14 cellular contexts compared by ENCODE assay signal in genomic region chr16:7055443-7055842, GRCh38.
DNase-seq lines count a peak whose midpoint lies in the region; ATAC-seq and TF ChIP-seq lines count a peak whose summit lies in the region.
"Had no signal": no experiment of that assay in that cellular context is flagged by ENCODE, and none has a peak within 500 bp of the region (broad histone marks: within the 10 kb centered on the region; RNA-seq: fewer than 3 reads in every experiment).

No MANE protein-coding gene starts in this region.

- 50 to 55% methylated on average over 6 of the region's 6 CpGs for WGBS in testis, 2 donors
- 49 to 59% methylated on average over 6 of the region's 6 CpGs for WGBS in body of pancreas, 2 donors

- no peak for ATAC-seq in left lobe of liver
- ATAC-seq in body of pancreas: no peak
- ATAC-seq: A549, HCT116 had no signal

- peak; percentile 21 for DNase-seq in H4 (ENCODE audit: low spot score)
- DNase-seq in HT1080 (ENCODE audit: low read depth): peak; percentile 1
- DNase-seq in SK-N-DZ (ENCODE audit: low spot score): peak; percentile 19
- DNase-seq in testis: peak; percentile 34
- no peak for DNase-seq in left lobe of liver (ENCODE audit: low spot score)
- no peak for DNase-seq in body of pancreas
- DNase-seq: BE2C; CD4-positive, alpha-beta memory T cell; DMS79; GF-D8 had no signal

- TF ChIP-seq CTCF in testis (IDR thresholded peaks at IDR 0.05) (no peak), body of pancreas (IDR thresholded peaks at IDR 0.05) (no peak)

- H3K4me1 ChIP-seq in testis: no peaks in the 10 kb centered on the region
- no peaks in the 10 kb centered on the region for H3K4me1 ChIP-seq in body of pancreas
- H3K4me1 ChIP-seq: A549, BE2C had no signal

- TF ChIP-seq POLR2A in testis (IDR thresholded peaks at IDR 0.05) (no peak), body of pancreas (IDR thresholded peaks at IDR 0.05) (no peak)

- H3K9me3 ChIP-seq in testis: no peaks in the 10 kb centered on the region
- H3K9me3 ChIP-seq in body of pancreas: no peaks in the 10 kb centered on the region
- H3K9me3 ChIP-seq: A549, BE2C had no signal

- H3K4me3 ChIP-seq in testis (no peak overlapping the region), body of pancreas (no peak overlapping the region)
- H3K4me3 ChIP-seq: A549 had no signal

- H3K27ac ChIP-seq in testis (no peak overlapping the region), body of pancreas (no peak overlapping the region)
- H3K27ac ChIP-seq: A549, C4-2B, HL-60 had no signal

- intact Hi-C loops in testis (cut with DNase I; ENCODE audit: low total_unique reads): no loop called here
- intact Hi-C loops in body of pancreas (cut with DNase I): no loop called here

- H3K27me3 ChIP-seq in testis (no peaks in the 10 kb centered on the region), body of pancreas (no peaks in the 10 kb centered on the region)
- H3K27me3 ChIP-seq: BE2C had no signal

- no peaks in the 10 kb centered on the region for H3K36me3 ChIP-seq in testis (ENCODE audit: low read depth, missing control alignments)
- no peaks in the 10 kb centered on the region for H3K36me3 ChIP-seq in body of pancreas (replicated peaks in 1 of 2; ENCODE audit: insufficient read depth in 1 of 2, low read depth in 2 of 2)
- H3K36me3 ChIP-seq: BE2C had no signal

Comparison
In these comparisons a context has a peak if more than half of its experiments do, and no peak if none do; other contexts are left out.
1. DNase-seq: peak in H4 (single experiment), HT1080 (single experiment), SK-N-DZ (single experiment) and testis (single experiment); none in left lobe of liver (single experiment) and body of pancreas (0 of 4).